8 cellular contexts compared by ENCODE assay signal in the genomic region with DNA sequence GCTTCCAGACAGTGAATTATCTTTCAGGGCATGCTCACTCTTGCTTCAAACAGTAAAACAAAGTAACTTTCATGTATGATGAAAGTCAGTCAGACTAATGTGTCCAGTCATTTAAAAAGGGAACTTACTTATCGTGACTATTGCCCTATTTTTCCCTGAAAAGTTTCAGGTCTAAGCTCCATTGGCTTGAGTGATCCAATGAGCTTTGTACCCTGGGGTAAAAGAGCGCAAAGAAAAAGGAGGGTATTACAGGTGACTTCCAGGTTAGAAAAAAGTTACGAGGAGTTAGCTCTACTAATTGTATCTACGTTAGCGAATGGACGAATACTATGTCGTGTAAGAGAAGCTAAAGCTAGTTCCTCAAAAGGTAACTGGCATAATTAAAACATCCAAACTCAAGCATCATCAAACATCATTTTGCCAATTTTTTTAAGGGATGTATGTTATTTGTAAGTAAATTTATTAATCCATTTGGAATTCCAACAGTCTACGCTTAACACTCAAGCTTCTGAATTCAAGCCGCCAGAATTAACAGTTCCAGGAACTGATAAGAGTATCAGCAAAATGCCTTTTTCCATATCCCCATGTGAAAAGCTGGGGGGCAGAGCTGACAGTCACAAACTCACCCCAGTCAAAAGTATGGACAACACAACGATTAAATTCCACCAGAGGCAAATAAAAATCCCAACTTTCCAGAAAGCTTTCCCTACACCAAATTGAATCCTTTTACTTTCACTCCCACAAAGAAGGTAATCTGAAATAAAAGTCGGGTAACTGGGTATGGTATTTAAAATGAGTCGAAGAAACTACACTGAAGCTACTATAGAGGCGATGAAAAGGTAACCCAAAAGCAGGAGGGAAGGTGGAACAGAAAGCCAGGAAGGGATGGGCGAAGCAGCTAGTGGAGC. TPM values are rescaled to one million over a fixed set of nuclear protein-coding genes. Genes with fewer than 3 reads are reported as not detected.
DNase-seq lines count a peak whose midpoint lies in the region; ATAC-seq and TF ChIP-seq lines count a peak whose summit lies in the region.

No MANE protein-coding gene starts in this region.

- H3K4me3 Mint-ChIP-seq in activated T-cell treated with anti-CD3 and anti-CD28 coated beads, Interleukin-2, amount 50 U/mL, for 4 hours, result peak overlapping the region; percentile 100

- peak; percentile 4 to 6 for ATAC-seq in activated T-cell treated with anti-CD3 and anti-CD28 coated beads, Interleukin-2, amount 50 U/mL, for 4 hours
- ATAC-seq in mucosa of descending colon (no peak), HG02884 (IDR thresholded peaks at IDR 0.05; ENCODE audit: unreplicated experiment) (no peak), GM21723 (IDR thresholded peaks at IDR 0.05; ENCODE audit: unreplicated experiment) (no peak)

- H3K4me1 Mint-ChIP-seq in activated T-cell treated with anti-CD3 and anti-CD28 coated beads, Interleukin-2, amount 50 U/mL, for 4 hours (ENCODE audit: low read depth), result peaks cover 42% of the 10 kb centered on the region

- no peaks in the 10 kb centered on the region for H3K27me3 ChIP-seq in colonic mucosa

- no peaks in the 10 kb centered on the region for H3K36me3 ChIP-seq in colonic mucosa
- H3K36me3 ChIP-seq in mucosa of descending colon (ENCODE audit: low read depth), result no peaks in the 10 kb centered on the region

- peak overlapping the region; percentile 95 for H3K27ac ChIP-seq in colonic mucosa

- intact Hi-C loops in colonic mucosa (cut with DNase I), result no loop called here
- intact Hi-C loops in mucosa of descending colon (cut with DNase I, micrococcal nuclease), result no loop called here

- TF ChIP-seq CTCF in colonic mucosa (IDR thresholded peaks at IDR 0.05), result no peak
- TF ChIP-seq CTCF in mucosa of descending colon (IDR thresholded peaks at IDR 0.05), result no peak

- H3K27me3 Mint-ChIP-seq in activated T-cell treated with anti-CD3 and anti-CD28 coated beads, Interleukin-2, amount 50 U/mL, for 4 hours (ENCODE audit: low read depth), result no peaks in the 10 kb centered on the region

- no peak for DNase-seq in activated T-cell treated with anti-CD3 and anti-CD28 coated beads, Interleukin-2, amount 50 U/mL, for 4 hours
- DNase-seq in activated T-cell treated with anti-CD3 and anti-CD28 coated beads, Interleukin-2, amount 50 U/mL, for 48 hours, result no peak
- DNase-seq in OCI-M1 (lab: John Stamatoyannopoulos, UW) (peak; percentile 99), colonic mucosa (peak; percentile 31), mucosa of descending colon (peak in 1 of 3 donors; percentile 46), NCI-H146 (lab: John Stamatoyannopoulos, UW) (no peak)

- H3K9ac ChIP-seq in colonic mucosa (ENCODE audit: low read depth in 2 of 2, low read length in 2 of 2), result peak overlapping the region; percentile 98 to 99

- peak overlapping the region; percentile 94 for H3K4me3 ChIP-seq in colonic mucosa
- peak overlapping the region; percentile 71 for H3K4me3 ChIP-seq in mucosa of descending colon

- H3K9me3 ChIP-seq in colonic mucosa (no peaks in the 10 kb centered on the region), mucosa of descending colon (no peaks in the 10 kb centered on the region)

- H3K9me3 Mint-ChIP-seq in activated T-cell treated with anti-CD3 and anti-CD28 coated beads, Interleukin-2, amount 50 U/mL, for 4 hours, result no peaks in the 10 kb centered on the region

- peaks cover 3% of the 10 kb centered on the region for H3K4me1 ChIP-seq in colonic mucosa
- peaks cover 26% of the 10 kb centered on the region for H3K4me1 ChIP-seq in mucosa of descending colon (ENCODE audit: low read depth)

- H3K36me3 Mint-ChIP-seq in activated T-cell treated with anti-CD3 and anti-CD28 coated beads, Interleukin-2, amount 50 U/mL, for 4 hours (ENCODE audit: insufficient read depth), result peaks cover 15% of the 10 kb centered on the region

RNA-seq across cellular contexts. Expression of a gene that starts 1.4 kb away (rescaled TPM):
- total RNA-seq in activated T-cell treated with anti-CD3 and anti-CD28 coated beads, Interleukin-2, amount 50 U/mL, for 4 hours, result 100 to 1,000 TPM in 1 of 3 donors, 10 to 100 TPM in 2; 96.2 to 105 (median 97.6) TPM
- 100 to 1,000 TPM; 116 to 162 TPM for total RNA-seq in colonic mucosa
- 100 to 1,000 TPM; 163 to 174 (median 163) TPM for total RNA-seq in mucosa of descending colon

Comparison
In these comparisons a context has a peak if more than half of its experiments do, and no peak if none do; other contexts are left out.
1. ATAC-seq: peak in activated T-cell treated with anti-CD3 and anti-CD28 coated beads, Interleukin-2, amount 50 U/mL, for 4 hours (2 of 2); none in mucosa of descending colon (single experiment), HG02884 (single experiment) and GM21723 (single experiment).
2. DNase-seq: peak in OCI-M1 (single experiment) and colonic mucosa (single experiment); none in activated T-cell treated with anti-CD3 and anti-CD28 coated beads, Interleukin-2, amount 50 U/mL, for 4 hours (single experiment), activated T-cell treated with anti-CD3 and anti-CD28 coated beads, Interleukin-2, amount 50 U/mL, for 48 hours (0 of 2) and NCI-H146 (single experiment).